2 cellular contexts compared by ENCODE assay signal in genomic region chr14:86824167-86824566, GRCh38.
"Had no signal": no experiment of that assay in that cellular context is flagged by ENCODE, and none has a peak within 500 bp of the region (broad histone marks: within the 10 kb centered on the region; RNA-seq: fewer than 3 reads in every experiment).

No MANE protein-coding gene starts in this region.

- ATAC-seq: GM12878 had no signal

- DNase-seq: GDM1 had no signal

- H3K4me3 ChIP-seq: GM12878 had no signal
